ENCODE assay signal across 9 cellular contexts in the genomic region with DNA sequence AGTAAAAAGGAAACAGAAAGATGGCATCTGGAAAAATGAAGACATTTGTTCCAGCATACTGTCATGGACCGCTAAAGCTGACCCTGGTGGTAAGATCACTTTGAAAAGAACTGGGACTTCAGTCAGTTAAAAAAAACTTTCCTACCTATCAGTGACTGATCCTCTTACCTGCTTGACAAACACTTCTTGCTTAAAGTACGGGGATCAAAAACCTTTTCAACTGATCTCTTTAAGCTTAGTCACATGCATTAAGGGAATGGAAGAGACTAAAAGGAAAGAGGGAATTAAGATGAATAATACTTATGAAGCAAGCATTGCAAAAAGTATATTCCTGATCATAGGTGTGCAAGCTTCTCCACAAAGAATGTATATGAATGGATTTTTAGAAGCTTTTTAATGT.
"Had no signal": no experiment of that assay in that cellular context is flagged by ENCODE, and none has a peak within 500 bp of the region (broad histone marks: within the 10 kb centered on the region; RNA-seq: fewer than 3 reads in every experiment).

No MANE protein-coding gene starts in this region.

- ATAC-seq: GM23338, HCT116 had no signal

- H3K27ac ChIP-seq: GM23248 had no signal

- H3K9me3 ChIP-seq: HAP-1 had no signal

- H3K36me3 ChIP-seq: HAP-1 had no signal

- H3K4me3 ChIP-seq: GM23248, GM23338, HAP-1 had no signal

- DNase-seq: GM23248, GOT3, H7, H9, HCEC 1CT, HFFc6 had no signal
